ENCODE assay signal across 1 cellular context in the genomic region with DNA sequence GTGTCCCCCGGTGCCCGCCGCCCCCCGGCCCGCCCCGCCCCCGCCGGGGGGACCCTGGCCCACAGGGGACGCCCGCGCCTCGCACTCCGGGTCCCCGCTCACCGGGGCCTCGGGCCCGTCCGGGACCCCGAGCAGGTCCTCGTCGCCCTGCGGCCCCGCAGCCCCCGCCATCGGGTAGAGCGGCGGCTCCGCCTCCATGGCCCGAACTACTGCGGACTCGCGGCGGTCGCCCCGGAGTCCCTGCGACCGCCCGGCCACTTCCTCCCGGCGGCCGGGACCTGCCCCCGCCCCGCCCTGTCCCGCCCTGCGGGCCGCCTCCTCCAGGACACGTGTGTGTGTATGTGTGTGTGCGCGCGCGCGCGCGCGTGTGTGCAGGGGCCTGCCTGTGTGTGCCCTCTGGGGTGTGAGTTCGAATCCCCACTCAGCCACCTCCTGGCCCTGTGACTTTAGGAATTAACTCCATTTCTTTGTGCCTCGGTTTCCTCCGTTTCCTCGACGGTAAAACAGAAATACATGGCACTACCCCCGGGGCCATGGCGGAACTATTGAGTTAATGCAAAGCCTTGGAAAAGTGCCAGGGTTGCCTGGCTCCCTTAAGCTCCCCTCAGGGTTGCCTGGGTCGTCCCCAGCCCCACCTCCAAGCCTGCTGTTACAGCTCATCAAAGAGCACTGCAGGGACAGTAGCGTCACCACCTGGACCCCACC.
TF ChIP-seq lines count a peak whose summit lies in the region.

A gene with protein sequence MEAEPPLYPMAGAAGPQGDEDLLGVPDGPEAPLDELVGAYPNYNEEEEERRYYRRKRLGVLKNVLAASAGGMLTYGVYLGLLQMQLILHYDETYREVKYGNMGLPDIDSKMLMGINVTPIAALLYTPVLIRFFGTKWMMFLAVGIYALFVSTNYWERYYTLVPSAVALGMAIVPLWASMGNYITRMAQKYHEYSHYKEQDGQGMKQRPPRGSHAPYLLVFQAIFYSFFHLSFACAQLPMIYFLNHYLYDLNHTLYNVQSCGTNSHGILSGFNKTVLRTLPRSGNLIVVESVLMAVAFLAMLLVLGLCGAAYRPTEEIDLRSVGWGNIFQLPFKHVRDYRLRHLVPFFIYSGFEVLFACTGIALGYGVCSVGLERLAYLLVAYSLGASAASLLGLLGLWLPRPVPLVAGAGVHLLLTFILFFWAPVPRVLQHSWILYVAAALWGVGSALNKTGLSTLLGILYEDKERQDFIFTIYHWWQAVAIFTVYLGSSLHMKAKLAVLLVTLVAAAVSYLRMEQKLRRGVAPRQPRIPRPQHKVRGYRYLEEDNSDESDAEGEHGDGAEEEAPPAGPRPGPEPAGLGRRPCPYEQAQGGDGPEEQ (minus strand): TSS at position 252 of the 705 bp plus-strand sequence. CDS start 54 bp downstream, at position 198.

TF ChIP-seq in K562, 482 proteins besides CTCF, POLR2A, EP300 and RAD21 (continued from another document and continues in another):
- TF ChIP-seq ZNF639 (CRISPR knock-in tag; conservative IDR thresholded peaks at IDR 0.05 in 1 of 2, IDR thresholded peaks at IDR 0.05 in 1 of 2) (peak in 1 of 2 experiments; percentile 60; a peak in 1 of 4 replicates), ZNF384 (IDR thresholded peaks at IDR 0.05; ENCODE audit: low read depth, low read length) (no peak), CBX2 (IDR thresholded peaks at IDR 0.05; ENCODE audit: insufficient read depth, low read length, poor library complexity, severe bottlenecking) (no peak), MEIS2 (IDR thresholded peaks at IDR 0.05; ENCODE audit: partially characterized antibody) (peak; percentile 4), TBP (optimal IDR thresholded peaks at IDR 0.05; ENCODE audit: low read depth, low read length) (peak; percentile 36), ZBTB11 (CRISPR knock-in tag; IDR thresholded peaks at IDR 0.05) (peak in 1 of 3 experiments; percentile 82; a peak in 2 of 6 replicates), RBM39 (optimal IDR thresholded peaks at IDR 0.05; ENCODE audit: low read depth, low read length) (no peak), GMEB1 (CRISPR knock-in tag; IDR thresholded peaks at IDR 0.05) (0 out of 2 replicates have a peak, but pooled peaks have one; percentile 19), PHF20 (IDR thresholded peaks at IDR 0.05; ENCODE audit: partially characterized antibody) (no peak), TFAP4 (CRISPR knock-in tag; IDR thresholded peaks at IDR 0.05; ENCODE audit: borderline replicate concordance) (peak; percentile 55; the same call in 1 of the 2 replicates), NFIC (IDR thresholded peaks at IDR 0.05) (peak; percentile 91), ZNF175 (CRISPR knock-in tag; IDR thresholded peaks at IDR 0.05; ENCODE audit: low read depth) (no peak), SRF (CRISPR knock-in tag; IDR thresholded peaks at IDR 0.05) (0 out of 4 replicates have a peak, but pooled peaks of 1 of the 2 experiments have one; percentile 27), ELF2 (CRISPR knock-in tag; IDR thresholded peaks at IDR 0.05) (peak; percentile 27; the same call in 1 of the 2 replicates), NRF1 (conservative IDR thresholded peaks at IDR 0.05 in 1 of 2, IDR thresholded peaks at IDR 0.05 in 1 of 2) (peak; percentile 89 to 91), MYC (IDR thresholded peaks at IDR 0.05; ENCODE audit: low read depth, low read length) (peak; percentile 92), MYC (CRISPR knock-in tag; IDR thresholded peaks at IDR 0.05; ENCODE audit: borderline replicate concordance, low read depth) (0 out of 2 replicates have a peak, but pooled peaks have one; percentile 56), ID3 (CRISPR knock-in tag; IDR thresholded peaks at IDR 0.05) (no peak), ID3 (tag; IDR thresholded peaks at IDR 0.05) (peak; percentile 54; the same call in 1 of the 2 replicates), SMAD4 (CRISPR knock-in tag; conservative IDR thresholded peaks at IDR 0.05) (peak; percentile 70), E2F3 (CRISPR knock-in tag; IDR thresholded peaks at IDR 0.05) (0 out of 2 replicates have a peak, but pooled peaks have one; percentile 36), CREM (IDR thresholded peaks at IDR 0.05; ENCODE audit: low read depth) (peak; percentile 64; the same call in 1 of the 2 replicates), BHLHE40 (IDR thresholded peaks at IDR 0.05; ENCODE audit: low read length) (peak; percentile 80), ESRRA (IDR thresholded peaks at IDR 0.05; ENCODE audit: borderline replicate concordance, low read depth) (peak; percentile 16; the same call in 1 of the 2 replicates), FOXM1 (IDR thresholded peaks at IDR 0.05; ENCODE audit: low read depth) (0 out of 2 replicates have a peak, but pooled peaks have one; percentile 21), FOXM1 (CRISPR knock-in tag; IDR thresholded peaks at IDR 0.05; ENCODE audit: low read depth) (no peak), FUS (optimal IDR thresholded peaks at IDR 0.05; ENCODE audit: low read depth, low read length) (peak; percentile 58)
- TF ChIP-seq, protein P1, sequence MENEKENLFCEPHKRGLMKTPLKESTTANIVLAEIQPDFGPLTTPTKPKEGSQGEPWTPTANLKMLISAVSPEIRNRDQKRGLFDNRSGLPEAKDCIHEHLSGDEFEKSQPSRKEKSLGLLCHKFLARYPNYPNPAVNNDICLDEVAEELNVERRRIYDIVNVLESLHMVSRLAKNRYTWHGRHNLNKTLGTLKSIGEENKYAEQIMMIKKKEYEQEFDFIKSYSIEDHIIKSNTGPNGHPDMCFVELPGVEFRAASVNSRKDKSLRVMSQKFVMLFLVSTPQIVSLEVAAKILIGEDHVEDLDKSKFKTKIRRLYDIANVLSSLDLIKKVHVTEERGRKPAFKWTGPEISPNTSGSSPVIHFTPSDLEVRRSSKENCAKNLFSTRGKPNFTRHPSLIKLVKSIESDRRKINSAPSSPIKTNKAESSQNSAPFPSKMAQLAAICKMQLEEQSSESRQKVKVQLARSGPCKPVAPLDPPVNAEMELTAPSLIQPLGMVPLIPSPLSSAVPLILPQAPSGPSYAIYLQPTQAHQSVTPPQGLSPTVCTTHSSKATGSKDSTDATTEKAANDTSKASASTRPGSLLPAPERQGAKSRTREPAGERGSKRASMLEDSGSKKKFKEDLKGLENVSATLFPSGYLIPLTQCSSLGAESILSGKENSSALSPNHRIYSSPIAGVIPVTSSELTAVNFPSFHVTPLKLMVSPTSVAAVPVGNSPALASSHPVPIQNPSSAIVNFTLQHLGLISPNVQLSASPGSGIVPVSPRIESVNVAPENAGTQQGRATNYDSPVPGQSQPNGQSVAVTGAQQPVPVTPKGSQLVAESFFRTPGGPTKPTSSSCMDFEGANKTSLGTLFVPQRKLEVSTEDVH (IDR thresholded peaks at IDR 0.05; ENCODE audit: low read depth, partially characterized antibody), result no peak
- TF ChIP-seq, protein P2, sequence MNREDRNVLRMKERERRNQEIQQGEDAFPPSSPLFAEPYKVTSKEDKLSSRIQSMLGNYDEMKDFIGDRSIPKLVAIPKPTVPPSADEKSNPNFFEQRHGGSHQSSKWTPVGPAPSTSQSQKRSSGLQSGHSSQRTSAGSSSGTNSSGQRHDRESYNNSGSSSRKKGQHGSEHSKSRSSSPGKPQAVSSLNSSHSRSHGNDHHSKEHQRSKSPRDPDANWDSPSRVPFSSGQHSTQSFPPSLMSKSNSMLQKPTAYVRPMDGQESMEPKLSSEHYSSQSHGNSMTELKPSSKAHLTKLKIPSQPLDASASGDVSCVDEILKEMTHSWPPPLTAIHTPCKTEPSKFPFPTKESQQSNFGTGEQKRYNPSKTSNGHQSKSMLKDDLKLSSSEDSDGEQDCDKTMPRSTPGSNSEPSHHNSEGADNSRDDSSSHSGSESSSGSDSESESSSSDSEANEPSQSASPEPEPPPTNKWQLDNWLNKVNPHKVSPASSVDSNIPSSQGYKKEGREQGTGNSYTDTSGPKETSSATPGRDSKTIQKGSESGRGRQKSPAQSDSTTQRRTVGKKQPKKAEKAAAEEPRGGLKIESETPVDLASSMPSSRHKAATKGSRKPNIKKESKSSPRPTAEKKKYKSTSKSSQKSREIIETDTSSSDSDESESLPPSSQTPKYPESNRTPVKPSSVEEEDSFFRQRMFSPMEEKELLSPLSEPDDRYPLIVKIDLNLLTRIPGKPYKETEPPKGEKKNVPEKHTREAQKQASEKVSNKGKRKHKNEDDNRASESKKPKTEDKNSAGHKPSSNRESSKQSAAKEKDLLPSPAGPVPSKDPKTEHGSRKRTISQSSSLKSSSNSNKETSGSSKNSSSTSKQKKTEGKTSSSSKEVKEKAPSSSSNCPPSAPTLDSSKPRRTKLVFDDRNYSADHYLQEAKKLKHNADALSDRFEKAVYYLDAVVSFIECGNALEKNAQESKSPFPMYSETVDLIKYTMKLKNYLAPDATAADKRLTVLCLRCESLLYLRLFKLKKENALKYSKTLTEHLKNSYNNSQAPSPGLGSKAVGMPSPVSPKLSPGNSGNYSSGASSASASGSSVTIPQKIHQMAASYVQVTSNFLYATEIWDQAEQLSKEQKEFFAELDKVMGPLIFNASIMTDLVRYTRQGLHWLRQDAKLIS (CRISPR knock-in tag; IDR thresholded peaks at IDR 0.05), result no peak
- TF ChIP-seq, protein P3, sequence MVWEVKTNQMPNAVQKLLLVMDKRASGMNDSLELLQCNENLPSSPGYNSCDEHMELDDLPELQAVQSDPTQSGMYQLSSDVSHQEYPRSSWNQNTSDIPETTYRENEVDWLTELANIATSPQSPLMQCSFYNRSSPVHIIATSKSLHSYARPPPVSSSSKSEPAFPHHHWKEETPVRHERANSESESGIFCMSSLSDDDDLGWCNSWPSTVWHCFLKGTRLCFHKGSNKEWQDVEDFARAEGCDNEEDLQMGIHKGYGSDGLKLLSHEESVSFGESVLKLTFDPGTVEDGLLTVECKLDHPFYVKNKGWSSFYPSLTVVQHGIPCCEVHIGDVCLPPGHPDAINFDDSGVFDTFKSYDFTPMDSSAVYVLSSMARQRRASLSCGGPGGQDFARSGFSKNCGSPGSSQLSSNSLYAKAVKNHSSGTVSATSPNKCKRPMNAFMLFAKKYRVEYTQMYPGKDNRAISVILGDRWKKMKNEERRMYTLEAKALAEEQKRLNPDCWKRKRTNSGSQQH (CRISPR knock-in tag; IDR thresholded peaks at IDR 0.05), result no peak
